ENCODE assay signal across 1 cellular context in the genomic region with DNA sequence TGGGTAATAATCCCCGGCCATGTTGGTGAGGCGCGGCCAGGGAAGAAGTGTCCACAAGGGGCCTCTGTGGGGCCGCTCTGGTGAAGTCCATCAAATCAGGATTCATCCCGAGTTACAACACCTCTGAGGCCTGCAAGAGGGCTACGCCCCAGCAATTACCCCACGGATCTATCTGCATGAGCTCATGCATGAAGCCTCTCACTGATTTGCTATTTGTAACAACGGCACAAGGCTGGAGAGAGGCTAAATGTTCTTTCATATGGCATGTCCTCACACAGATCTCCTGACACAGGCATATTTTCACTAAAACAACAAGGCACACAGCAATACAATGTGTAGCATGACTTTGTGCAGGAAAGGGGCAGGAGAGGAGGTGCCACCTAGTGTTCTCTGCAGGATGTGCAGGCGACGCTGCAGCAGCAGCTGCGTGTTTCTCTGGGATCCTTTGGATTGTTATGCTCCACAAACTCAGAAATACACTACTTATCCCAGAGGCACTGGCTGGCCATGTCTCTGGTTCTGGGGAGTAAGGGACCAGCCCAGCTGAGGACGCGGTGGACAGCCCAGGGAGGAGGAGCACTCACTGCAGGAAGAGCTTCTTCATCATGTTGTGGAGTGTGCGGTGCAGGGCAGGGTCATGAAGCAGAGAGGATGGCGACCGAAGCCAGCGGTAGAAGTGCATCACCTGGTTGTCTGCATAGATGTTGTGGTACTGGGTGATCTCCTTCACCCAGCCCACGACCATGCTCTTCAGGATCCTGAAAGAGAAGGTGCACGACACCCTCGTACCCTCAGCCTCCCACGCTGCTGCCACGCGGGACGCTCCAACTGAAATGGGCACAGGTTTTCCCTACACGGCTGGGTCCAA.
TF ChIP-seq lines count a peak whose summit lies in the region.

No MANE protein-coding gene starts in this region.

TF ChIP-seq in A549, 52 proteins besides CTCF, POLR2A, EP300 and RAD21:
- TF ChIP-seq, protein P1, sequence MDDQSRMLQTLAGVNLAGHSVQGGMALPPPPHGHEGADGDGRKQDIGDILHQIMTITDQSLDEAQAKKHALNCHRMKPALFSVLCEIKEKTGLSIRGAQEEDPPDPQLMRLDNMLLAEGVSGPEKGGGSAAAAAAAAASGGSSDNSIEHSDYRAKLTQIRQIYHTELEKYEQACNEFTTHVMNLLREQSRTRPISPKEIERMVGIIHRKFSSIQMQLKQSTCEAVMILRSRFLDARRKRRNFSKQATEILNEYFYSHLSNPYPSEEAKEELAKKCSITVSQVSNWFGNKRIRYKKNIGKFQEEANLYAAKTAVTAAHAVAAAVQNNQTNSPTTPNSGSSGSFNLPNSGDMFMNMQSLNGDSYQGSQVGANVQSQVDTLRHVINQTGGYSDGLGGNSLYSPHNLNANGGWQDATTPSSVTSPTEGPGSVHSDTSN (IDR thresholded peaks at IDR 0.05), result no peak
- TF ChIP-seq, protein P2, sequence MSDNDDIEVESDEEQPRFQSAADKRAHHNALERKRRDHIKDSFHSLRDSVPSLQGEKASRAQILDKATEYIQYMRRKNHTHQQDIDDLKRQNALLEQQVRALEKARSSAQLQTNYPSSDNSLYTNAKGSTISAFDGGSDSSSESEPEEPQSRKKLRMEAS (IDR thresholded peaks at IDR 0.05), result no peak
- no peak for TF ChIP-seq RNF2 (IDR thresholded peaks at IDR 0.05; ENCODE audit: borderline replicate concordance, low read depth)
- peak; percentile 29 for TF ChIP-seq MAFK (IDR thresholded peaks at IDR 0.05; ENCODE audit: partially characterized antibody)
- no peak for TF ChIP-seq TFCP2L1 (CRISPR knock-in tag; IDR thresholded peaks at IDR 0.05)
- TF ChIP-seq ZSCAN20 (CRISPR knock-in tag; IDR thresholded peaks at IDR 0.05), result no peak
- TF ChIP-seq SMC3 (IDR thresholded peaks at IDR 0.05), result peak; percentile 68
